In genomic region chr19:16018106-16018755, GRCh38 we compare ENCODE assay signal across 23 cellular contexts.
"Had no signal": no experiment of that assay in that cellular context is flagged by ENCODE, and none has a peak within 500 bp of the region (broad histone marks: within the 10 kb centered on the region; RNA-seq: fewer than 3 reads in every experiment).

No MANE protein-coding gene starts in this region.

- H3K9me3 ChIP-seq: breast epithelium, esophagus squamous epithelium, left lung, mucosa of descending colon, suprapubic skin, tibial artery had no signal

- H3K27ac Mint-ChIP-seq: activated naive CD4-positive, alpha-beta T cell treated with anti-CD3 and anti-CD28 coated beads, Interleukin-2, amount 10 ng/mL, durations not matched to agents 7 days and 5 days; natural killer cell treated with Interleukin-12 subunit alpha and Interleukin-12 subunit beta and Interleukin-15 and Interleukin-18, amount 100 ng/mL, for 72 hours; progenitor cell of endocrine pancreas; stimulated activated naive B cell treated with anti-CD40 and anti-IgM and Interleukin-4, amounts not matched to agents 10 μg/mL and 1 μg/mL and 100 μg/mL, for 72 hours had no signal

- DNase-seq: activated CD4-positive, alpha-beta T cell treated with anti-CD3 and anti-CD28 coated beads, Interleukin-2, amount 50 U/mL, for 4 hours; activated naive CD4-positive, alpha-beta T cell treated with anti-CD3 and anti-CD28 coated beads, Interleukin-2, amount 10 ng/mL, durations not matched to agents 7 days and 5 days; activated T-cell treated with anti-CD3 and anti-CD28 coated beads, Interleukin-2, amount 50 U/mL, for 4 hours; dermis blood vessel endothelial cell; effector CD4-positive, alpha-beta T cell; esophagus squamous epithelium; kidney glomerular epithelial cell; mesendoderm; mucosa of descending colon; stimulated activated CD4-positive, alpha-beta T cell treated with anti-CD3 and anti-CD28 coated beads, Interleukin-15, amount 100 ng/mL, for 24 hours; stimulated activated CD4-positive, alpha-beta T cell treated with anti-CD3 and anti-CD28 coated beads, Interleukin-2, amount 100 ng/mL, for 24 hours; stimulated activated naive B cell treated with anti-CD40 and anti-IgM and Interleukin-4, amounts not matched to agents 10 μg/mL and 1 μg/mL and 100 μg/mL, for 72 hours; T-helper 2 cell had no signal

- H3K27ac ChIP-seq: breast epithelium, epithelial cell of prostate, esophagus squamous epithelium, left lung, suprapubic skin, tibial artery had no signal

- H3K4me3 ChIP-seq: breast epithelium, esophagus squamous epithelium, left lung, lung, mucosa of descending colon, smooth muscle cell, suprapubic skin, tibial artery had no signal

- ATAC-seq: activated T-cell treated with anti-CD3 and anti-CD28 coated beads, Interleukin-2, amount 50 U/mL, for 4 hours; left lung; mucosa of descending colon; natural killer cell treated with Interleukin-12 subunit alpha and Interleukin-12 subunit beta and Interleukin-15 and Interleukin-18, amount 100 ng/mL, for 72 hours; stimulated activated naive B cell treated with anti-CD40 and anti-IgM and Interleukin-4, amounts not matched to agents 10 μg/mL and 1 μg/mL and 100 μg/mL, for 72 hours had no signal

- H3K4me2 ChIP-seq: smooth muscle cell had no signal

- H3K9me3 Mint-ChIP-seq: activated naive CD4-positive, alpha-beta T cell treated with anti-CD3 and anti-CD28 coated beads, Interleukin-2, amount 10 ng/mL, durations not matched to agents 7 days and 5 days; activated T-cell treated with anti-CD3 and anti-CD28 coated beads, Interleukin-2, amount 50 U/mL, for 4 hours; central memory CD8-positive, alpha-beta T cell; natural killer cell treated with Interleukin-12 subunit alpha and Interleukin-12 subunit beta and Interleukin-15 and Interleukin-18, amount 100 ng/mL, for 72 hours; stimulated activated naive B cell treated with anti-CD40 and anti-IgM and Interleukin-4, amounts not matched to agents 10 μg/mL and 1 μg/mL and 100 μg/mL, for 72 hours had no signal

- H3K4me3 Mint-ChIP-seq: activated naive CD4-positive, alpha-beta T cell treated with anti-CD3 and anti-CD28 coated beads, Interleukin-2, amount 10 ng/mL, durations not matched to agents 7 days and 5 days; activated T-cell treated with anti-CD3 and anti-CD28 coated beads, Interleukin-2, amount 50 U/mL, for 4 hours; central memory CD8-positive, alpha-beta T cell; natural killer cell treated with Interleukin-12 subunit alpha and Interleukin-12 subunit beta and Interleukin-15 and Interleukin-18, amount 100 ng/mL, for 72 hours; stimulated activated naive B cell treated with anti-CD40 and anti-IgM and Interleukin-4, amounts not matched to agents 10 μg/mL and 1 μg/mL and 100 μg/mL, for 72 hours had no signal

- H3K36me3 ChIP-seq: breast epithelium, esophagus squamous epithelium, left lung, suprapubic skin, tibial artery had no signal

- H3K36me3 Mint-ChIP-seq: activated naive CD4-positive, alpha-beta T cell treated with anti-CD3 and anti-CD28 coated beads, Interleukin-2, amount 10 ng/mL, durations not matched to agents 7 days and 5 days; natural killer cell treated with Interleukin-12 subunit alpha and Interleukin-12 subunit beta and Interleukin-15 and Interleukin-18, amount 100 ng/mL, for 72 hours; stimulated activated naive B cell treated with anti-CD40 and anti-IgM and Interleukin-4, amounts not matched to agents 10 μg/mL and 1 μg/mL and 100 μg/mL, for 72 hours had no signal

- H3K27me3 ChIP-seq: breast epithelium, left lung, suprapubic skin had no signal

- H3K4me1 ChIP-seq: breast epithelium, esophagus squamous epithelium, left lung, suprapubic skin, tibial artery had no signal

- H3K4me1 Mint-ChIP-seq: activated naive CD4-positive, alpha-beta T cell treated with anti-CD3 and anti-CD28 coated beads, Interleukin-2, amount 10 ng/mL, durations not matched to agents 7 days and 5 days; central memory CD8-positive, alpha-beta T cell; stimulated activated naive B cell treated with anti-CD40 and anti-IgM and Interleukin-4, amounts not matched to agents 10 μg/mL and 1 μg/mL and 100 μg/mL, for 72 hours had no signal

- H3K27me3 Mint-ChIP-seq: activated naive CD4-positive, alpha-beta T cell treated with anti-CD3 and anti-CD28 coated beads, Interleukin-2, amount 10 ng/mL, durations not matched to agents 7 days and 5 days; central memory CD8-positive, alpha-beta T cell; natural killer cell treated with Interleukin-12 subunit alpha and Interleukin-12 subunit beta and Interleukin-15 and Interleukin-18, amount 100 ng/mL, for 72 hours; progenitor cell of endocrine pancreas had no signal
